ENCODE assay signal across 12 cellular contexts in genomic region chr6:112232845-112233256, GRCh38. TPM values are rescaled to one million over a fixed set of nuclear protein-coding genes. Genes with fewer than 3 reads are reported as not detected.
A peak's percentile ranks its signal among the peaks of the same experiment; 100 is the strongest.
DNase-seq lines count a peak whose midpoint lies in the region; ATAC-seq, FAIRE-seq and TF ChIP-seq lines count a peak whose summit lies in the region.
"Had no signal": no experiment of that assay in that cellular context is flagged by ENCODE, and none has a peak within 500 bp of the region (broad histone marks: within the 10 kb centered on the region; RNA-seq: fewer than 3 reads in every experiment).

No MANE protein-coding gene starts in this region.

- no peak for TF ChIP-seq CTCF in AG04450 (IDR thresholded peaks at IDR 0.05; ENCODE audit: low read depth, low read length)
- TF ChIP-seq CTCF in fibroblast of pulmonary artery (IDR thresholded peaks at IDR 0.05; ENCODE audit: low read length, missing control alignments), result no peak
- no peak for TF ChIP-seq CTCF in pancreas (IDR thresholded peaks at IDR 0.05)
- no peak for TF ChIP-seq CTCF in PC-3 (conservative IDR thresholded peaks at IDR 0.05; ENCODE audit: low read depth, low read length)

- H3K9ac ChIP-seq in PC-3 (ENCODE audit: low read length), result no peak overlapping the region
- H3K9ac ChIP-seq: BLaER1 had no signal

- H2AFZ ChIP-seq in PC-3 (ENCODE audit: low read length), result no peak overlapping the region

- H3K9me3 ChIP-seq in AG04450 (ENCODE audit: control insufficient read depth, insufficient read depth, low read length) (peaks cover 3% of the 10 kb centered on the region), SJCRH30 (replicated peaks) (no peaks in the 10 kb centered on the region), pancreas (no peaks in the 10 kb centered on the region), PC-3 (ENCODE audit: low read length) (no peaks in the 10 kb centered on the region)
- H3K9me3 ChIP-seq: BLaER1 had no signal

- H3K9me2 ChIP-seq in PC-3 (replicated peaks; ENCODE audit: low read length), result no peaks in the 10 kb centered on the region

- no peaks in the 10 kb centered on the region for H3K79me2 ChIP-seq in PC-3 (ENCODE audit: low read length)

- peak in 3 of 4 donors; percentile 49 to 75 (median 64) for ATAC-seq in pancreas
- ATAC-seq in PC-3, result no peak
- no peak for ATAC-seq in GM18520 (IDR thresholded peaks at IDR 0.05; ENCODE audit: unreplicated experiment)

- H4K20me1 ChIP-seq in PC-3 (ENCODE audit: low read length), result no peaks in the 10 kb centered on the region
- H4K20me1 ChIP-seq: BLaER1 had no signal

- DNase-seq in AG04450 (ENCODE audit: low read depth, low spot score), result peak; percentile 51
- peak; percentile 39 to 73 for DNase-seq in SJCRH30
- peak; percentile 97 for DNase-seq in fibroblast of pulmonary artery (ENCODE audit: low read depth)
- peak in 1 of 6 donors; percentile 27 for DNase-seq in pancreas
- no peak for DNase-seq in PC-3
- no peak for DNase-seq in activated T-cell treated with anti-CD3 and anti-CD28 coated beads, Interleukin-2, amount 50 U/mL, for 48 hours
- DNase-seq in CD1c-positive myeloid dendritic cell (ENCODE audit: extremely low spot score), result no peak
- DNase-seq: activated CD4-positive, alpha-beta T cell treated with anti-CD3 and anti-CD28 coated beads, Interleukin-2, amount 50 U/mL, for 1 hour; NCI-H1436 treated with DMSO at 0.1 percent for 48 hours; posterior cingulate gyrus had no signal

- no TSS peak for BruUV-seq in PC-3 (replicated peaks; lab: Mats Ljungman, UMichigan)

- FAIRE-seq in pancreas (lab: Jason Lieb, UNC), result peak; percentile 85

- intact Hi-C loops in pancreas (cut with DNase I) (no loop called here), PC-3 (cut with micrococcal nuclease) (no loop called here)

- H3K4me2 ChIP-seq in PC-3 (ENCODE audit: low read length), result no peak overlapping the region
- H3K4me2 ChIP-seq: BLaER1 had no signal

- POLR2A ChIA-PET in AG04450 (lab: Yijun Ruan, JAX), result interaction anchor here (1.9 to 3.2 kb wide), 2 partner anchors 10 to 16 kb away, joined by 7 to 16 read pairs; no protein-coding TSS in a partner anchor
- POLR2A ChIA-PET in PC-3 (lab: Charles Lee; ENCODE audit: unreplicated experiment), result no interaction called here

- no peak overlapping the region for H3K4me3 ChIP-seq in AG04450 (ENCODE audit: low read depth, low read length)
- H3K4me3 ChIP-seq in SJCRH30, result peak overlapping the region; percentile 26
- no peak overlapping the region for H3K4me3 ChIP-seq in fibroblast of pulmonary artery (replicated peaks; ENCODE audit: low read depth, low read length)
- H3K4me3 ChIP-seq in pancreas, result no peak overlapping the region
- H3K4me3 ChIP-seq in PC-3 (ENCODE audit: low read length), result no peak overlapping the region
- H3K4me3 ChIP-seq: BLaER1 had no signal

- WGBS in pancreas, 2 donors, result 9 to 12% methylated on average over 5 of the region's 5 CpGs

- H3K27ac ChIP-seq in AG04450 (ENCODE audit: low read depth, low read length) (peak overlapping the region; percentile 71), SJCRH30 (peak overlapping the region; percentile 43), pancreas (peak overlapping the region in 2 of 4 donors; percentile 7 to 25), PC-3 (ENCODE audit: low read length) (no peak overlapping the region)
- H3K27ac ChIP-seq: BLaER1 had no signal

- no peaks in the 10 kb centered on the region for H3K36me3 ChIP-seq in SJCRH30
- H3K36me3 ChIP-seq in pancreas, result no peaks in the 10 kb centered on the region
- H3K36me3 ChIP-seq in PC-3 (ENCODE audit: low read depth, low read length), result no peaks in the 10 kb centered on the region
- H3K36me3 ChIP-seq: BLaER1 had no signal

- H3K27me3 ChIP-seq in AG04450 (ENCODE audit: control insufficient read depth, insufficient read depth, low read length) (no peaks in the 10 kb centered on the region), SJCRH30 (no peaks in the 10 kb centered on the region), pancreas (no peaks in the 10 kb centered on the region), PC-3 (ENCODE audit: low read length) (no peaks in the 10 kb centered on the region)
- H3K27me3 ChIP-seq: BLaER1 had no signal

- CTCF ChIA-PET in AG04450 (lab: Charles Lee) (interaction anchor here (0.6 to 1.1 kb wide), 2 partner anchors 52 to 62 kb away, joined by 3 to 4 read pairs; no protein-coding TSS in a partner anchor), PC-3 (lab: Charles Lee) (no interaction called here)

- H3K4me1 ChIP-seq in SJCRH30, result peaks cover 55% of the 10 kb centered on the region
- peaks cover 0 to 11% (median 3%) of the 10 kb centered on the region in 3 donors for H3K4me1 ChIP-seq in pancreas
- H3K4me1 ChIP-seq in PC-3 (ENCODE audit: insufficient read depth, low read length), result peaks cover 29% of the 10 kb centered on the region
- H3K4me1 ChIP-seq: BLaER1 had no signal

- H3F3A ChIP-seq in PC-3 (ENCODE audit: low read length, unreplicated experiment), result no peaks in the 10 kb centered on the region

RNA-seq across cellular contexts. Expression of gene LAMA4, which starts 21.5 kb away (rescaled TPM):
- polyA plus RNA-seq in AG04450 (2011; rRNA removed) (231 and 246 TPM in 2 replicates), pancreas (1 to 10 TPM; 3.4 to 5.2 TPM)
- 415 and 507 TPM in 2 replicates for polyA minus RNA-seq in AG04450 (2011; rRNA and poly(A)+ RNA removed)
- total RNA-seq in SJCRH30 (2014; rRNA removed; shearing (Covaris generic)), result 22.0 and 28.5 TPM in 2 replicates
- total RNA-seq in pancreas (10 to 100 TPM in 2 of 6 donors, 1 to 10 TPM in 4; 1.3 to 14.0 (median 5.0) TPM), PC-3 (2014; rRNA removed) (9.4 and 18.3 TPM in 2 replicates)

Comparison
In these comparisons a context has a peak if more than half of its experiments do, and no peak if none do; other contexts are left out.
1. DNase-seq: peak in AG04450 (single experiment), SJCRH30 (2 of 2) and fibroblast of pulmonary artery (single experiment); none in PC-3 (single experiment), activated T-cell treated with anti-CD3 and anti-CD28 coated beads, Interleukin-2, amount 50 U/mL, for 48 hours (0 of 2) and CD1c-positive myeloid dendritic cell (single experiment).
2. ATAC-seq: peak in pancreas (3 of 4); none in PC-3 (single experiment) and GM18520 (single experiment).